Comparison of ENCODE assay signal across 8 cellular contexts in genomic region chr5:112417931-112418358, GRCh38. TPM values are rescaled to one million over a fixed set of nuclear protein-coding genes. Genes with fewer than 3 reads are reported as not detected.
DNase-seq lines count a peak whose midpoint lies in the region; ATAC-seq and TF ChIP-seq lines count a peak whose summit lies in the region.

No MANE protein-coding gene starts in this region.

- H3K9me2 ChIP-seq in Loucy (replicated peaks; ENCODE audit: low read depth, low read length), result no peaks in the 10 kb centered on the region

- H3K4me2 ChIP-seq in Loucy (ENCODE audit: low read depth, low read length, poor library complexity, severe bottlenecking), result peak overlapping the region; percentile 44

- no peaks in the 10 kb centered on the region for H3K27me3 ChIP-seq in Loucy (ENCODE audit: insufficient read depth, low read length, poor library complexity, severe bottlenecking)
- H3K27me3 ChIP-seq in heart right ventricle, result peaks cover 0 to 51% (median 0%) of the 10 kb centered on the region in 7 donors
- peaks cover 0 to 42% (median 4%) of the 10 kb centered on the region in 3 donors for H3K27me3 ChIP-seq in psoas muscle (ENCODE audit: insufficient read depth in 3 of 3, low read length in 2 of 3)

- no peaks in the 10 kb centered on the region for H4K20me1 ChIP-seq in Loucy (ENCODE audit: insufficient read depth, low read length, poor library complexity, severe bottlenecking)

- H3K4me1 ChIP-seq in Loucy (ENCODE audit: insufficient read depth, low read length, poor library complexity, severe bottlenecking) (no peaks in the 10 kb centered on the region), heart right ventricle (peaks cover 4 to 59% (median 42%) of the 10 kb centered on the region in 9 donors), psoas muscle (no peaks in the 10 kb centered on the region)

- ATAC-seq in GM21447 (IDR thresholded peaks at IDR 0.05; ENCODE audit: unreplicated experiment), result peak; percentile 48
- peak in 5 of 8 donors; percentile 9 to 42 (median 34) for ATAC-seq in heart right ventricle
- ATAC-seq in psoas muscle, result no peak

- no peaks in the 10 kb centered on the region for H3K79me2 ChIP-seq in Loucy (ENCODE audit: insufficient read depth, low read length)

- no peaks in the 10 kb centered on the region for H3K36me3 ChIP-seq in Loucy (ENCODE audit: insufficient read depth, low read length)
- H3K36me3 ChIP-seq in heart right ventricle, result no peaks in the 10 kb centered on the region
- no peaks in the 10 kb centered on the region for H3K36me3 ChIP-seq in psoas muscle (ENCODE audit: insufficient read depth in 1 of 2, low read depth in 1 of 2)

- TF ChIP-seq CTCF in Loucy (conservative IDR thresholded peaks at IDR 0.05; ENCODE audit: low read length) (no peak), heart right ventricle (IDR thresholded peaks at IDR 0.05) (no peak), psoas muscle (IDR thresholded peaks at IDR 0.05) (no peak)

- intact Hi-C loops in heart right ventricle (cut with DNase I), result loop anchor here in 5 of 10 donors (2.0 to 10.0 kb wide), 5 partner anchors 83 to 257 kb away; no protein-coding TSS in a partner anchor
- intact Hi-C loops in psoas muscle (cut with DNase I), result loop anchor here in 1 of 2 donors (2.0 kb wide), 1 partner anchor 207 kb away; no protein-coding TSS in a partner anchor

- DNase-seq in DMS79 treated with DMSO at 0.1 percent for 48 hours (lab: John Stamatoyannopoulos, UW) (peak; percentile 57), heart right ventricle (peak; percentile 61 to 78), psoas muscle (peak; percentile 46 to 54), T1000 (lab: John Stamatoyannopoulos, UW) (no peak), NCI-H1930 (lab: John Stamatoyannopoulos, UW) (no peak)
- DNase-seq in activated naive CD4-positive, alpha-beta T cell treated with anti-CD3 and anti-CD28 coated beads, Interleukin-2, amount 50 U/mL, for 16 hours, result peak; percentile 26

- H3K4me3 ChIP-seq in Loucy (ENCODE audit: low read length, poor library complexity, severe bottlenecking) (peak overlapping the region; percentile 49), heart right ventricle (peak overlapping the region; percentile 52 to 95 (median 87)), psoas muscle (peak overlapping the region; percentile 85)

- H3K9me3 ChIP-seq in Loucy (ENCODE audit: insufficient read depth, low read depth, low read length) (no peaks in the 10 kb centered on the region), heart right ventricle (no peaks in the 10 kb centered on the region), psoas muscle (no peaks in the 10 kb centered on the region)

- H3K9ac ChIP-seq in Loucy (ENCODE audit: low read depth, low read length, poor library complexity, severe bottlenecking), result no peak overlapping the region

- 1% methylated on average over 14 of the region's 14 CpGs for WGBS in heart right ventricle, 2 donors
- 2 to 6% (median 3%) methylated on average over 14 of the region's 14 CpGs for WGBS in psoas muscle, 3 donors

- H3F3A ChIP-seq in Loucy (ENCODE audit: low read depth), result no peaks in the 10 kb centered on the region

- H3K27ac ChIP-seq in heart right ventricle (peak overlapping the region; percentile 78 to 97 (median 92)), psoas muscle (no peak overlapping the region)

- peak overlapping the region; percentile 36; the same call in 1 of the 2 replicates for H2AFZ ChIP-seq in Loucy (ENCODE audit: low read length)

RNA-seq across cellular contexts. Expression of gene EPB41L4A, which starts 1.1 kb away (rescaled TPM):
- 10 to 100 TPM; 12.6 to 28.4 (median 18.2) TPM for total RNA-seq in heart right ventricle
- polyA plus RNA-seq in heart right ventricle, result 1 to 10 TPM; 6.2 to 8.3 TPM
- total RNA-seq in psoas muscle, result 1 to 10 TPM; 1.8 to 7.2 (median 5.1) TPM
- 1 to 10 TPM; 1.0 to 1.9 (median 1.6) TPM for polyA plus RNA-seq in psoas muscle

Comparison
In these comparisons a context has a peak if more than half of its experiments do, and no peak if none do; other contexts are left out.
1. DNase-seq: peak in DMS79 treated with DMSO at 0.1 percent for 48 hours (single experiment), activated naive CD4-positive, alpha-beta T cell treated with anti-CD3 and anti-CD28 coated beads, Interleukin-2, amount 50 U/mL, for 16 hours (single experiment), heart right ventricle (2 of 2) and psoas muscle (2 of 2); none in T1000 (single experiment) and NCI-H1930 (0 of 2).
2. ATAC-seq: peak in GM21447 (single experiment) and heart right ventricle (5 of 8); none in psoas muscle (0 of 4).
3. Peak in every context shown above with its lines, with median percentiles within 50 percentile points of each other: H3K4me3 ChIP-seq.